19 cellular contexts compared by ENCODE assay signal in the genomic region with DNA sequence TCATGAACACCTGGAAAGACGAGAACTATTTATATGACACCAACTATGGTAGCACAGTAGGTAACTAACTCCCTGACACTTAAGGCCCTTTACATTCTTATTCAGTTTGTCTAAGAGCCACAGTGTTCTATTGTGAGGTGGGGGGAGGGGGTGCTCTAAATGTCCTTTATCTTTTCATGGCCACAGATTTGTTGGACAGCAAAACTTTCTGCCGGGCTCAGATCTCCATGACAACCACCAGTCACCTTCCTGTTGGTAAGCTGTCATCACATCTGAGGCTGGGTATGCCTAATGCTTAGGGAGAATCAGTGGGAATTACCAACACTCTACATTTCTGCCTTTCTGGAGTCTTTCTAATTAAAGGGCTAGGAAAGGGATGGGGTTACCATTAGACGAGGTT. TPM values are rescaled to one million over a fixed set of nuclear protein-coding genes. Genes with fewer than 3 reads are reported as not detected.
A peak's percentile ranks its signal among the peaks of the same experiment; 100 is the strongest.
DNase-seq lines count a peak whose midpoint lies in the region; ATAC-seq, FAIRE-seq and TF ChIP-seq lines count a peak whose summit lies in the region.
"Had no signal": no experiment of that assay in that cellular context is flagged by ENCODE, and none has a peak within 500 bp of the region (broad histone marks: within the 10 kb centered on the region; RNA-seq: fewer than 3 reads in every experiment).

No MANE protein-coding gene starts in this region.

- no peaks in the 10 kb centered on the region for H3K9me1 ChIP-seq in endothelial cell of umbilical vein (replicated peaks; ENCODE audit: control insufficient read depth, extremely low read depth, insufficient read depth, low read length)

- no peak overlapping the region for H3K9ac ChIP-seq in endothelial cell of umbilical vein (replicated peaks; ENCODE audit: extremely low read depth, insufficient read depth, low read length)

- ATAC-seq in activated naive CD4-positive, alpha-beta T cell treated with anti-CD3 and anti-CD28 coated beads, Interleukin-2, amount 50 U/mL, for 72 hours, result no peak
- ATAC-seq in Panc1 (no peak), HG02981 (IDR thresholded peaks at IDR 0.05; ENCODE audit: unreplicated experiment) (no peak)
- ATAC-seq: stimulated activated naive CD8-positive, alpha-beta T cell treated with anti-CD3 and anti-CD28 coated beads, Interleukin-15, Interleukin-2, amounts not matched to agents 100 U/mL and 50 U/mL, for 24 hours had no signal

- POLR2A ChIA-PET in Panc1 (lab: Charles Lee), result no interaction called here
- POLR2A ChIA-PET in endothelial cell of umbilical vein (lab: Charles Lee), result no interaction called here

- H3K27ac ChIP-seq in Panc1 (ENCODE audit: low read length) (peak overlapping the region; percentile 77), endothelial cell of umbilical vein (ENCODE audit: insufficient read depth, low read depth, low read length) (no peak overlapping the region)
- H3K27ac ChIP-seq: RWPE1 had no signal

- peak overlapping the region; percentile 47 for H3K4me3 Mint-ChIP-seq in activated naive CD4-positive, alpha-beta T cell treated with anti-CD3 and anti-CD28 coated beads, Interleukin-2, amount 50 U/mL, for 24 hours

- no peaks in the 10 kb centered on the region for H4K20me1 ChIP-seq in endothelial cell of umbilical vein (replicated peaks; ENCODE audit: control insufficient read depth, extremely low read depth, insufficient read depth, low read length)

- H3K4me1 Mint-ChIP-seq in activated naive CD4-positive, alpha-beta T cell treated with anti-CD3 and anti-CD28 coated beads, Interleukin-2, amount 50 U/mL, for 24 hours, result peaks cover 42% of the 10 kb centered on the region

- in situ Hi-C loops in Panc1 (cut with HindIII; ENCODE audit: low pct_unique_long_range_greater_than_20kb, low sequenced_read_pairs), result no loop called here

- no peak overlapping the region for H3K4me2 ChIP-seq in endothelial cell of umbilical vein (ENCODE audit: insufficient read depth, low read length)

- dilution Hi-C loops in endothelial cell of umbilical vein (cut with MboI; ENCODE audit: extremely low pct_ligation_motif_present, low sequenced_read_pairs), result no loop called here

- no peak overlapping the region for H2AFZ ChIP-seq in endothelial cell of umbilical vein (ENCODE audit: low read depth, low read length)

- no peak for FAIRE-seq in endothelial cell of umbilical vein (lab: Jason Lieb, UNC)
- FAIRE-seq: urothelium cell line had no signal

- H3K4me3 ChIP-seq in Panc1 (ENCODE audit: low read depth in 2 of 2, low read length in 2 of 2) (no peak overlapping the region), endothelial cell of umbilical vein (replicated peaks in 1 of 3; ENCODE audit: insufficient read depth in 1 of 3, low read depth in 1 of 3, low read length in 3 of 3) (no peak overlapping the region)
- H3K4me3 ChIP-seq: lung had no signal

- peak overlapping the region; percentile 8 for H3K27ac Mint-ChIP-seq in activated naive CD4-positive, alpha-beta T cell treated with anti-CD3 and anti-CD28 coated beads, Interleukin-2, amount 50 U/mL, for 24 hours
- no peak overlapping the region for H3K27ac Mint-ChIP-seq in activated naive CD4-positive, alpha-beta T cell treated with anti-CD3 and anti-CD28 coated beads, Interleukin-2, amount 50 U/mL, for 72 hours

- H3K4me1 ChIP-seq in Panc1 (ENCODE audit: control insufficient read depth, insufficient read depth, low read length) (peaks cover 24% of the 10 kb centered on the region), endothelial cell of umbilical vein (ENCODE audit: control insufficient read depth, extremely low read depth, insufficient read depth, low read length) (no peaks in the 10 kb centered on the region)

- DNase-seq in activated naive CD4-positive, alpha-beta T cell treated with anti-CD3 and anti-CD28 coated beads, Interleukin-2, amount 50 U/mL, for 72 hours (ENCODE audit: low spot score in 2 of 2), result no peak
- DNase-seq in Panc1 (ENCODE audit: low read depth, low spot score) (no peak), endothelial cell of umbilical vein (ENCODE audit: low read depth, low spot score) (peak; percentile 16), retina (peak; percentile 22), AG20443 (ENCODE audit: low spot score) (no peak), epidermal melanocyte (ENCODE audit: insufficient read length, low spot score) (no peak)
- DNase-seq: activated CD4-positive, alpha-beta T cell treated with anti-CD3 and anti-CD28 coated beads, Interleukin-2, amount 50 U/mL, for 1 hour; activated T-cell treated with anti-CD3 and anti-CD28 coated beads, Interleukin-2, amount 50 U/mL, for 48 hours; aorta; DMS 273 treated with DMSO at 0.1 percent for 48 hours; NCI-H510A treated with DMSO at 0.1 percent for 48 hours; stimulated activated naive CD8-positive, alpha-beta T cell treated with anti-CD3 and anti-CD28 coated beads, Interleukin-15, Interleukin-2, amounts not matched to agents 100 U/mL and 50 U/mL, for 24 hours had no signal

- TF ChIP-seq CTCF in Panc1 (IDR thresholded peaks at IDR 0.05) (no peak), endothelial cell of umbilical vein (IDR thresholded peaks at IDR 0.05; ENCODE audit: extremely low read depth in 1 of 2, insufficient read depth in 1 of 2, low read depth in 1 of 2, low read length in 2 of 2) (no peak)

- no peaks in the 10 kb centered on the region for H3K9me3 Mint-ChIP-seq in activated naive CD4-positive, alpha-beta T cell treated with anti-CD3 and anti-CD28 coated beads, Interleukin-2, amount 50 U/mL, for 24 hours
- peaks cover 0 to 6% of the 10 kb centered on the region in 2 donors for H3K9me3 Mint-ChIP-seq in activated naive CD4-positive, alpha-beta T cell treated with anti-CD3 and anti-CD28 coated beads, Interleukin-2, amount 50 U/mL, for 72 hours

- CTCF ChIA-PET in Panc1 (lab: Charles Lee), result no interaction called here
- CTCF ChIA-PET in endothelial cell of umbilical vein (lab: Charles Lee), result no interaction called here

- intact Hi-C loops in Panc1 (cut with micrococcal nuclease; ENCODE audit: unreplicated experiment), result loop anchor here (10.0 kb wide), 1 partner anchor 243 kb away; no protein-coding TSS in a partner anchor
- intact Hi-C loops in endothelial cell of umbilical vein (cut with micrococcal nuclease), result no loop called here

- H3K79me2 ChIP-seq in endothelial cell of umbilical vein (ENCODE audit: control insufficient read depth, insufficient read depth, low read length), result no peaks in the 10 kb centered on the region

- no peak for TF ChIP-seq POLR2A in endothelial cell of umbilical vein (IDR thresholded peaks at IDR 0.05; ENCODE audit: low read depth, low read length)

- H3K27me3 Mint-ChIP-seq in activated naive CD4-positive, alpha-beta T cell treated with anti-CD3 and anti-CD28 coated beads, Interleukin-2, amount 50 U/mL, for 24 hours, result peaks cover 15% of the 10 kb centered on the region

- H3K36me3 Mint-ChIP-seq in activated naive CD4-positive, alpha-beta T cell treated with anti-CD3 and anti-CD28 coated beads, Interleukin-2, amount 50 U/mL, for 24 hours, result no peaks in the 10 kb centered on the region
- H3K36me3 Mint-ChIP-seq in activated naive CD4-positive, alpha-beta T cell treated with anti-CD3 and anti-CD28 coated beads, Interleukin-2, amount 50 U/mL, for 72 hours, result peaks cover 0 to 6% of the 10 kb centered on the region in 2 donors

- BruUV-seq in Panc1 (replicated peaks; lab: Mats Ljungman, UMichigan) (no TSS peak), endothelial cell of umbilical vein (replicated peaks; lab: Mats Ljungman, UMichigan) (no TSS peak)

- H3K36me3 ChIP-seq in Panc1 (ENCODE audit: control insufficient read depth, insufficient read depth, low read length) (no peaks in the 10 kb centered on the region), endothelial cell of umbilical vein (ENCODE audit: control insufficient read depth in 2 of 2, extremely low read depth in 1 of 2, insufficient read depth in 2 of 2, low read length in 2 of 2) (no peaks in the 10 kb centered on the region)

- H3K27me3 ChIP-seq in Panc1 (ENCODE audit: control insufficient read depth, insufficient read depth, low read length) (no peaks in the 10 kb centered on the region), endothelial cell of umbilical vein (ENCODE audit: control insufficient read depth in 2 of 2, insufficient read depth in 2 of 2, low read length in 2 of 2) (no peaks in the 10 kb centered on the region)

- H3K9me3 ChIP-seq in Panc1 (ENCODE audit: control insufficient read depth, insufficient read depth, low read depth, low read length) (no peaks in the 10 kb centered on the region; the same call in 1 of the 2 replicates), endothelial cell of umbilical vein (replicated peaks; ENCODE audit: control insufficient read depth, insufficient read depth, low read length) (no peaks in the 10 kb centered on the region)

TF ChIP-seq in endothelial cell of umbilical vein, 7 proteins besides CTCF, POLR2A, EP300 and RAD21:
- TF ChIP-seq POLR2AphosphoS5 (IDR thresholded peaks at IDR 0.05; ENCODE audit: insufficient read depth, low read depth, low read length) (no peak), FOS (IDR thresholded peaks at IDR 0.05; ENCODE audit: borderline replicate concordance, insufficient read depth, low read length) (no peak), JUN (IDR thresholded peaks at IDR 0.05; ENCODE audit: borderline replicate concordance, insufficient read depth, insufficient read length, low read depth) (no peak), GATA2 (IDR thresholded peaks at IDR 0.05; ENCODE audit: insufficient read depth, insufficient read length, low read depth, low read length) (no peak), EZH2 (IDR thresholded peaks at IDR 0.05; ENCODE audit: borderline replicate concordance, low read depth, low read length, severe bottlenecking) (no peak), MYC (IDR thresholded peaks at IDR 0.05; ENCODE audit: low read depth, low read length) (no peak)
- TF ChIP-seq, protein P1, sequence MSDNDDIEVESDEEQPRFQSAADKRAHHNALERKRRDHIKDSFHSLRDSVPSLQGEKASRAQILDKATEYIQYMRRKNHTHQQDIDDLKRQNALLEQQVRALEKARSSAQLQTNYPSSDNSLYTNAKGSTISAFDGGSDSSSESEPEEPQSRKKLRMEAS (IDR thresholded peaks at IDR 0.05; ENCODE audit: insufficient read depth, insufficient read length), result no peak
TF ChIP-seq in endothelial cell of umbilical vein: peak in this region for 0.

RNA-seq across cellular contexts. Expression of a gene that starts 30.7 kb away (rescaled TPM):
- not detected for total RNA-seq in activated naive CD4-positive, alpha-beta T cell treated with anti-CD3 and anti-CD28 coated beads, Interleukin-2, amount 50 U/mL, for 72 hours
- total RNA-seq in Panc1 (2021; ENCODE audit: unreplicated experiment) (0.51 TPM), endothelial cell of umbilical vein (not detected in 2 replicates)
- polyA plus RNA-seq in Panc1 (2012; ENCODE audit: insufficient read length), result 0.17 TPM
- not detected in 2 replicates for polyA plus RNA-seq in endothelial cell of umbilical vein
- polyA plus RNA-seq in endothelial cell of umbilical vein (2011; cell fraction: cytosol; rRNA removed), result not detected in 2 replicates
- not detected in 2 replicates for polyA plus RNA-seq in endothelial cell of umbilical vein (2011; cell fraction: nucleus; rRNA removed)
- polyA plus RNA-seq in endothelial cell of umbilical vein (2012), result not detected in 2 replicates
- not detected in 2 replicates for polyA minus RNA-seq in endothelial cell of umbilical vein
- not detected for polyA minus RNA-seq in endothelial cell of umbilical vein (2011; cell fraction: cytosol; rRNA and poly(A)+ RNA removed)
- not detected in 2 replicates for polyA minus RNA-seq in endothelial cell of umbilical vein (2011; cell fraction: nucleus; rRNA and poly(A)+ RNA removed)
- total RNA-seq: fibroblast of villous mesenchyme, skeletal muscle tissue had no signal

Comparison
In these comparisons a context has a peak if more than half of its experiments do, and no peak if none do; other contexts are left out.
1. DNase-seq: peak in endothelial cell of umbilical vein (single experiment) and retina (single experiment); none in activated naive CD4-positive, alpha-beta T cell treated with anti-CD3 and anti-CD28 coated beads, Interleukin-2, amount 50 U/mL, for 72 hours (0 of 2), Panc1 (single experiment), AG20443 (single experiment) and epidermal melanocyte (single experiment).